1 cellular context compared by ENCODE assay signal in genomic region chr16:49560018-49560830, GRCh38.
TF ChIP-seq lines count a peak whose summit lies in the region.

No MANE protein-coding gene starts in this region.

TF ChIP-seq in WTC11, 78 proteins besides CTCF, POLR2A, EP300 and RAD21 (continued from another document):
- TF ChIP-seq AR (CRISPR knock-in tag; IDR thresholded peaks at IDR 0.05) = no peak
- no peak for TF ChIP-seq ZNF138 (CRISPR knock-in tag; conservative IDR thresholded peaks at IDR 0.05)
- no peak for TF ChIP-seq FOXK1 (CRISPR knock-in tag; IDR thresholded peaks at IDR 0.05)
